16 cellular contexts compared by ENCODE assay signal in genomic region chr2:197359859-197360258, GRCh38. TPM values are rescaled to one million over a fixed set of nuclear protein-coding genes. Genes with fewer than 3 reads are reported as not detected.
A peak's percentile ranks its signal among the peaks of the same experiment; 100 is the strongest.
DNase-seq lines count a peak whose midpoint lies in the region; ATAC-seq and TF ChIP-seq lines count a peak whose summit lies in the region.
"Had no signal": no experiment of that assay in that cellular context is flagged by ENCODE, and none has a peak within 500 bp of the region (broad histone marks: within the 10 kb centered on the region; RNA-seq: fewer than 3 reads in every experiment).

No MANE protein-coding gene starts in this region.

- DNase-seq in PC-3 = no peak
- DNase-seq in foreskin keratinocyte = no peak
- DNase-seq in stimulated activated CD4-positive, alpha-beta T cell treated with anti-CD3 and anti-CD28 coated beads, Interleukin-15, amount 100 ng/mL, for 24 hours = no peak
- no peak for DNase-seq in activated CD4-positive, alpha-beta T cell treated with anti-CD3 and anti-CD28 coated beads, Interleukin-2, amount 10 ng/mL, durations not matched to agents 24 days and 14 days
- DNase-seq in activated CD4-positive, alpha-beta T cell treated with anti-CD3 and anti-CD28 coated beads for 1 hour = no peak
- DNase-seq: DMS153; erythroblast; glutamatergic neuron; NCI-H1436; right cardiac atrium; stimulated activated CD4-positive, alpha-beta T cell treated with anti-CD3 and anti-CD28 coated beads, Interleukin-2, amount 100 ng/mL, for 24 hours; T-helper 9 cell; testis had no signal

- no peaks in the 10 kb centered on the region for H3K9me3 ChIP-seq in PC-3 (ENCODE audit: low read length)
- H3K9me3 ChIP-seq: testis had no signal

- no peak overlapping the region for H3K4me2 ChIP-seq in PC-3 (ENCODE audit: low read length)

- no peak overlapping the region for H2AFZ ChIP-seq in PC-3 (ENCODE audit: low read length)

- ATAC-seq in PC-3 (no peak), foreskin keratinocyte (no peak), HG02970 (IDR thresholded peaks at IDR 0.05; ENCODE audit: low FRiP score, unreplicated experiment) (no peak)
- ATAC-seq: right cardiac atrium had no signal

- H3K36me3 Mint-ChIP-seq in activated CD4-positive, alpha-beta T cell treated with anti-CD3 and anti-CD28 coated beads, Interleukin-2, amount 10 ng/mL, durations not matched to agents 24 days and 14 days (ENCODE audit: low read depth) = no peaks in the 10 kb centered on the region

- no peak overlapping the region for H3K4me3 ChIP-seq in PC-3 (ENCODE audit: low read length)
- H3K4me3 ChIP-seq: testis had no signal

- H3K27me3 Mint-ChIP-seq in activated CD4-positive, alpha-beta T cell treated with anti-CD3 and anti-CD28 coated beads, Interleukin-2, amount 10 ng/mL, durations not matched to agents 24 days and 14 days = no peaks in the 10 kb centered on the region

- POLR2A ChIA-PET in PC-3 (lab: Charles Lee; ENCODE audit: unreplicated experiment) = no interaction called here

- no peaks in the 10 kb centered on the region for H4K20me1 ChIP-seq in PC-3 (ENCODE audit: low read length)

- H3K27ac ChIP-seq in C4-2B = no peak overlapping the region
- H3K27ac ChIP-seq in PC-3 (ENCODE audit: low read length) = no peak overlapping the region
- H3K27ac ChIP-seq in foreskin keratinocyte = no peak overlapping the region
- H3K27ac ChIP-seq: testis had no signal

- H3K27ac Mint-ChIP-seq in activated CD4-positive, alpha-beta T cell treated with anti-CD3 and anti-CD28 coated beads, Interleukin-2, amount 10 ng/mL, durations not matched to agents 24 days and 14 days = no peak overlapping the region

- TF ChIP-seq CTCF in C4-2B (conservative IDR thresholded peaks at IDR 0.05) (peak; percentile 44), GM12874 (IDR thresholded peaks at IDR 0.05; ENCODE audit: insufficient read depth, low read depth, low read length) (peak; percentile 49), PC-3 (conservative IDR thresholded peaks at IDR 0.05; ENCODE audit: low read depth, low read length) (peak; percentile 43), foreskin keratinocyte (conservative IDR thresholded peaks at IDR 0.05) (peak; percentile 23)

- BruUV-seq in PC-3 (replicated peaks; lab: Mats Ljungman, UMichigan) = no TSS peak

- CTCF ChIA-PET in PC-3 (lab: Charles Lee) = no interaction called here

- no peaks in the 10 kb centered on the region for H3F3A ChIP-seq in PC-3 (ENCODE audit: low read length, unreplicated experiment)

- no peak overlapping the region for H3K4me3 Mint-ChIP-seq in activated CD4-positive, alpha-beta T cell treated with anti-CD3 and anti-CD28 coated beads, Interleukin-2, amount 10 ng/mL, durations not matched to agents 24 days and 14 days

- H3K4me1 Mint-ChIP-seq in activated CD4-positive, alpha-beta T cell treated with anti-CD3 and anti-CD28 coated beads, Interleukin-2, amount 10 ng/mL, durations not matched to agents 24 days and 14 days = peaks cover 14% of the 10 kb centered on the region

- H3K27me3 ChIP-seq in PC-3 (ENCODE audit: low read length) = no peaks in the 10 kb centered on the region
- H3K27me3 ChIP-seq in foreskin keratinocyte = no peaks in the 10 kb centered on the region
- H3K27me3 ChIP-seq: testis had no signal

- H3K4me1 ChIP-seq in PC-3 (ENCODE audit: insufficient read depth, low read length) (no peaks in the 10 kb centered on the region), foreskin keratinocyte (no peaks in the 10 kb centered on the region)
- H3K4me1 ChIP-seq: testis had no signal

- no peaks in the 10 kb centered on the region for H3K9me2 ChIP-seq in PC-3 (replicated peaks; ENCODE audit: low read length)

- no peaks in the 10 kb centered on the region for H3K36me3 ChIP-seq in PC-3 (ENCODE audit: low read depth, low read length)

- H3K9ac ChIP-seq in PC-3 (ENCODE audit: low read length) = no peak overlapping the region

- intact Hi-C loops in PC-3 (cut with micrococcal nuclease) = no loop called here
- intact Hi-C loops in activated CD4-positive, alpha-beta T cell treated with anti-CD3 and anti-CD28 coated beads, Interleukin-2, amount 10 ng/mL, durations not matched to agents 24 days and 14 days (cut with micrococcal nuclease) = loop anchor here (5.0 kb wide), 1 partner anchor 48 kb away; the partner anchor contains the start of gene ANKRD44

- H3K9me3 Mint-ChIP-seq in activated CD4-positive, alpha-beta T cell treated with anti-CD3 and anti-CD28 coated beads, Interleukin-2, amount 10 ng/mL, durations not matched to agents 24 days and 14 days = no peaks in the 10 kb centered on the region

- no peaks in the 10 kb centered on the region for H3K79me2 ChIP-seq in PC-3 (ENCODE audit: low read length)

RNA-seq across cellular contexts. Expression of gene ANKRD44, which starts 49.3 kb away (rescaled TPM):
- total RNA-seq in PC-3 (2014; rRNA removed) (2.4 and 28.7 TPM in 2 replicates), foreskin keratinocyte (0.99 and 2.0 TPM in 2 replicates)
- 0.07 and 0.37 TPM in 2 replicates for polyA plus RNA-seq in foreskin keratinocyte
- 130 and 147 TPM in 2 replicates for total RNA-seq in activated CD4-positive, alpha-beta T cell treated with anti-CD3 and anti-CD28 coated beads, Interleukin-2, amount 10 ng/mL, durations not matched to agents 24 days and 14 days
